In the genomic region with DNA sequence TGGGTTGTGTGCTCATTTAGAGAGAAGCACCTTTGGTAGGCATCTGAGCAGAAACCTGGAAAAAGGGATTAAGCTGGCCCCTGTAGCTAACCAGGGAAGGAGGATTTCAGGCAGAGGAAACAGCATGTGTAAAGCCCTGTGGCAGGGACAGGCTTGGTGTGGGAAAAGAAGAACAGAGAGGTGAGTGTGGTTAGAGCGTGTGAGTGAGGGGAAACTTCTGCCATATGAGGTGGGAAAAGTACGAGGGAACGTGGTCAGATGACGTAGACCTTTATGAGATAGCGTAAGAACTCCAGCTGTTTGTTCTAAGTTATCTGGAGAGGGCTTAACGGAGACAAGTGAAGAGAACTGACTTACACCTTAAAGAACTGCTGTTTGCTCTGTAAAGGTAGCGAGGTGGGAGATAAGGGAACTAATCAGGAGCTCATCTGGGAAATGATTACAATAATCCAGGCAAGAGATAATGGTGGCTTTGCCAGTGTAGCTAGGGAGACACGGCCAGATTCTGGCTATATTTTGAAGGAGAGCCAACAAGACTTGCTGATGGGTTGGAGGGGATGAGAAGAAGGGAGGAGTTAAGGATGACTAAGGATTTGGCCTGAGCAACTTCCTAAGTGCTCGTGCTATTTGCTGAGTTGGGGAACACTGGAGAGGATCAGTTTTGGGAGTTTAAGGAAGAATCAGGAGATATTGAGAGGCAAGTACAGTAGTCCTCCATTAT, we compare ENCODE assay signal across 17 cellular contexts.
DNase-seq lines count a peak whose midpoint lies in the region; ATAC-seq, FAIRE-seq and TF ChIP-seq lines count a peak whose summit lies in the region.
"Had no signal": no experiment of that assay in that cellular context is flagged by ENCODE, and none has a peak within 500 bp of the region (broad histone marks: within the 10 kb centered on the region; RNA-seq: fewer than 3 reads in every experiment).

No MANE protein-coding gene starts in this region.

- DNase-seq in AG08395 (ENCODE audit: low spot score) (peak; percentile 18), PC-3 (peak; percentile 5), fibroblast of pulmonary artery (ENCODE audit: low read depth) (peak; percentile 53), Ammon's horn (ENCODE audit: low spot score) (no peak), pancreas (no peak)
- no peak for DNase-seq in activated CD4-positive, alpha-beta T cell treated with anti-CD3 and anti-CD28 coated beads, Interleukin-2, amount 50 U/mL, for 48 hours
- DNase-seq: activated CD8-positive, alpha-beta T cell treated with anti-CD3 and anti-CD28 coated beads for 36 hours; anterior cingulate cortex; dorsolateral prefrontal cortex; NCI-H2081 treated with DMSO at 0.1 percent for 48 hours; SJCRH30 had no signal

- CTCF ChIA-PET in PC-3 (lab: Charles Lee), result no interaction called here

- H3K9ac ChIP-seq in PC-3 (ENCODE audit: low read length), result no peak overlapping the region

- no peak for TF ChIP-seq CTCF in PC-3 (conservative IDR thresholded peaks at IDR 0.05; ENCODE audit: low read depth, low read length)
- TF ChIP-seq CTCF in fibroblast of pulmonary artery (IDR thresholded peaks at IDR 0.05; ENCODE audit: low read length, missing control alignments), result no peak
- TF ChIP-seq CTCF in pancreas (IDR thresholded peaks at IDR 0.05), result no peak

- H3K27ac ChIP-seq in PC-3 (ENCODE audit: low read length) (no peak overlapping the region), pancreas (no peak overlapping the region)
- H3K27ac ChIP-seq: dorsolateral prefrontal cortex, SJCRH30 had no signal

- no peaks in the 10 kb centered on the region for H3K27me3 ChIP-seq in PC-3 (ENCODE audit: low read length)
- H3K27me3 ChIP-seq in pancreas, result peaks cover 0 to 11% (median 0%) of the 10 kb centered on the region in 4 donors
- H3K27me3 ChIP-seq: SJCRH30 had no signal

- intact Hi-C loops in PC-3 (cut with micrococcal nuclease) (no loop called here), pancreas (cut with DNase I) (no loop called here)

- no peaks in the 10 kb centered on the region for H3K79me2 ChIP-seq in PC-3 (ENCODE audit: low read length)

- H3K4me2 ChIP-seq in PC-3 (ENCODE audit: low read length), result no peak overlapping the region

- BruUV-seq in PC-3 (replicated peaks; lab: Mats Ljungman, UMichigan), result no TSS peak

- H3K9me2 ChIP-seq in PC-3 (replicated peaks; ENCODE audit: low read length), result no peaks in the 10 kb centered on the region

- H2AFZ ChIP-seq in PC-3 (ENCODE audit: low read length), result no peak overlapping the region

- no peaks in the 10 kb centered on the region for H3K4me1 ChIP-seq in PC-3 (ENCODE audit: insufficient read depth, low read length)
- H3K4me1 ChIP-seq in pancreas, result no peaks in the 10 kb centered on the region
- H3K4me1 ChIP-seq: SJCRH30 had no signal

- no peaks in the 10 kb centered on the region for H3F3A ChIP-seq in PC-3 (ENCODE audit: low read length, unreplicated experiment)

- H4K20me1 ChIP-seq in PC-3 (ENCODE audit: low read length), result no peaks in the 10 kb centered on the region

- H3K4me3 ChIP-seq in PC-3 (ENCODE audit: low read length), result no peak overlapping the region
- H3K4me3 ChIP-seq in fibroblast of pulmonary artery (replicated peaks; ENCODE audit: low read depth, low read length), result no peak overlapping the region
- H3K4me3 ChIP-seq in pancreas, result no peak overlapping the region
- H3K4me3 ChIP-seq: dorsolateral prefrontal cortex, SJCRH30 had no signal

- no peak for FAIRE-seq in pancreas (lab: Jason Lieb, UNC)
- FAIRE-seq: GM12891, islet of Langerhans, TTC549 had no signal

- WGBS in pancreas, 2 donors, result 36 to 47% methylated on average over 9 of the region's 9 CpGs

- ATAC-seq in GM18868 (IDR thresholded peaks at IDR 0.05; ENCODE audit: unreplicated experiment), result peak; percentile 78
- no peak for ATAC-seq in PC-3
- no peak for ATAC-seq in pancreas
- ATAC-seq in HG02970 (IDR thresholded peaks at IDR 0.05; ENCODE audit: low FRiP score, unreplicated experiment), result no peak
- ATAC-seq: activated CD8-positive, alpha-beta T cell treated with anti-CD3 and anti-CD28 coated beads for 36 hours; activated T-helper 17 cell treated with anti-CD3 and anti-CD28 coated beads, Interleukin-2, amount 50 U/mL, for 72 hours had no signal

- POLR2A ChIA-PET in PC-3 (lab: Charles Lee; ENCODE audit: unreplicated experiment), result no interaction called here

- H3K36me3 ChIP-seq in PC-3 (ENCODE audit: low read depth, low read length), result no peaks in the 10 kb centered on the region
- no peaks in the 10 kb centered on the region for H3K36me3 ChIP-seq in pancreas
- H3K36me3 ChIP-seq: SJCRH30 had no signal

- H3K9me3 ChIP-seq in PC-3 (ENCODE audit: low read length) (no peaks in the 10 kb centered on the region), pancreas (no peaks in the 10 kb centered on the region)
- H3K9me3 ChIP-seq: SJCRH30 had no signal

Comparison
In these comparisons a context has a peak if more than half of its experiments do, and no peak if none do; other contexts are left out.
1. DNase-seq: peak in AG08395 (single experiment), PC-3 (single experiment) and fibroblast of pulmonary artery (single experiment); none in Ammon's horn (single experiment), activated CD4-positive, alpha-beta T cell treated with anti-CD3 and anti-CD28 coated beads, Interleukin-2, amount 50 U/mL, for 48 hours (0 of 2) and pancreas (0 of 6).